17 cellular contexts compared by ENCODE assay signal in the genomic region with DNA sequence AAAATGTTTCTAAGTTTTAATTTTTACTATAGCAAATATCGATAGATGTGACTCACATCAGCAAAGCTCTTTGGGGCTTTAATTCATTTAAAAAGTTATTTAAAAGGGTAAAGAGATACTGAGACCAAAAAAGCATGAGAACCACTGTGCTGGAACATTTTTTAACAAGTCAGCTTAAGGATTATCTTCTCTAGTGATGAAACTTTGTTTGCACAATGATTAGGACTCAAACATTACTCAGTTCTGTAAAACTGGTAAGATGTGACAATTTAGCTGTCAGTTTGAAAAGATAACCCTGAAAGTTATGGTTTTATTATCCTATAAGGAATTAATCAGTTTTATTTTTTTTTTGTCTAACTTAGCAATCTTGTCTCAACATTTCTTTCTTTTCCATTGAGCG.
DNase-seq lines count a peak whose midpoint lies in the region; ATAC-seq and TF ChIP-seq lines count a peak whose summit lies in the region.
"Had no signal": no experiment of that assay in that cellular context is flagged by ENCODE, and none has a peak within 500 bp of the region (broad histone marks: within the 10 kb centered on the region; RNA-seq: fewer than 3 reads in every experiment).

No MANE protein-coding gene starts in this region.

- H3K9me3 ChIP-seq in A673 (ENCODE audit: low read depth, low read length, poor library complexity, severe bottlenecking), result no peaks in the 10 kb centered on the region

- H3K4me3 ChIP-seq in A673 (ENCODE audit: low read depth, low read length, poor library complexity, severe bottlenecking) (no peak overlapping the region), cardiac fibroblast (replicated peaks in 1 of 2; ENCODE audit: low read depth in 2 of 2, low read length in 2 of 2) (no peak overlapping the region), foreskin fibroblast (ENCODE audit: low read depth in 1 of 2, low read length in 2 of 2) (no peak overlapping the region)

- H3K27me3 Mint-ChIP-seq in nephron (ENCODE audit: low read depth), result no peaks in the 10 kb centered on the region
- H3K27me3 Mint-ChIP-seq: B cell had no signal

- no peaks in the 10 kb centered on the region for H3K36me3 ChIP-seq in A673 (ENCODE audit: insufficient read depth, low read length, poor library complexity, severe bottlenecking)

- peaks cover 28% of the 10 kb centered on the region for H3K4me1 ChIP-seq in A673 (ENCODE audit: insufficient read depth, low read length, poor library complexity, severe bottlenecking)

- peak overlapping the region; percentile 48 for H3K27ac ChIP-seq in A673 (ENCODE audit: low read depth, low read length, poor library complexity, severe bottlenecking)

- no peaks in the 10 kb centered on the region for H3K27me3 ChIP-seq in A673 (replicated peaks; ENCODE audit: insufficient read depth, low read depth, low read length, poor library complexity)

- no peak for TF ChIP-seq CTCF in A673 (conservative IDR thresholded peaks at IDR 0.05; ENCODE audit: low read depth, low read length)
- TF ChIP-seq CTCF in cardiac fibroblast (IDR thresholded peaks at IDR 0.05; ENCODE audit: low read depth, low read length), result no peak
- no peak for TF ChIP-seq CTCF in nephron (IDR thresholded peaks at IDR 0.05; ENCODE audit: unreplicated experiment in 3 of 3)
- TF ChIP-seq CTCF in foreskin fibroblast (IDR thresholded peaks at IDR 0.05; ENCODE audit: low read depth, low read length), result no peak

- H3K36me3 Mint-ChIP-seq in nephron (ENCODE audit: low read depth), result no peaks in the 10 kb centered on the region
- H3K36me3 Mint-ChIP-seq: IgD-negative memory B cell had no signal

- peak; percentile 27 for DNase-seq in A673 (ENCODE audit: low spot score)
- peak; percentile 28 for DNase-seq in HuH-7 (ENCODE audit: low spot score)
- peak; percentile 39 to 42 for DNase-seq in cardiac fibroblast (ENCODE audit: low read depth in 2 of 2)
- no peak for DNase-seq in foreskin fibroblast
- DNase-seq: C1 segment of cervical spinal cord; Calu3; CD4-positive, alpha-beta T cell; DMS 273 treated with DMSO at 0.1 percent for 48 hours; DMS79 treated with DMSO at 0.1 percent for 48 hours; EL; HCEC 1CT; KG1 had no signal

- no peak overlapping the region for H3K4me3 Mint-ChIP-seq in nephron
- H3K4me3 Mint-ChIP-seq: B cell; CD4-positive, alpha-beta T cell; IgD-negative memory B cell had no signal

- peaks cover 18% of the 10 kb centered on the region for H3K9me3 Mint-ChIP-seq in nephron
- H3K9me3 Mint-ChIP-seq: CD4-positive, alpha-beta T cell had no signal

- peak overlapping the region; percentile 52 to 82 (median 73) for H3K27ac Mint-ChIP-seq in nephron
- H3K27ac Mint-ChIP-seq: B cell; CD4-positive, alpha-beta T cell; IgD-negative memory B cell had no signal

- H3K4me1 Mint-ChIP-seq in nephron, result peaks cover 20% of the 10 kb centered on the region
- H3K4me1 Mint-ChIP-seq: B cell, IgD-negative memory B cell had no signal

- no TSS peak for BruUV-seq in A673 (replicated peaks; lab: Mats Ljungman, UMichigan)

- no peak for ATAC-seq in HG03196 (IDR thresholded peaks at IDR 0.05; ENCODE audit: unreplicated experiment)
- ATAC-seq in HG02870 (IDR thresholded peaks at IDR 0.05; ENCODE audit: unreplicated experiment), result no peak

- intact Hi-C loops in A673 (cut with micrococcal nuclease; ENCODE audit: unreplicated experiment), result no loop called here

- CTCF ChIA-PET in A673 (lab: Charles Lee), result no interaction called here

- POLR2A ChIA-PET in A673 (lab: Charles Lee; ENCODE audit: low non-redundant PET), result interaction anchor here (0.7 kb wide), 1 partner anchor 519 kb away, joined by 3 read pairs; no protein-coding TSS in a partner anchor

Comparison
In these comparisons a context has a peak if more than half of its experiments do, and no peak if none do; other contexts are left out.
1. DNase-seq: peak in A673 (single experiment), HuH-7 (single experiment) and cardiac fibroblast (2 of 2); none in foreskin fibroblast (0 of 2).